In the genomic region with DNA sequence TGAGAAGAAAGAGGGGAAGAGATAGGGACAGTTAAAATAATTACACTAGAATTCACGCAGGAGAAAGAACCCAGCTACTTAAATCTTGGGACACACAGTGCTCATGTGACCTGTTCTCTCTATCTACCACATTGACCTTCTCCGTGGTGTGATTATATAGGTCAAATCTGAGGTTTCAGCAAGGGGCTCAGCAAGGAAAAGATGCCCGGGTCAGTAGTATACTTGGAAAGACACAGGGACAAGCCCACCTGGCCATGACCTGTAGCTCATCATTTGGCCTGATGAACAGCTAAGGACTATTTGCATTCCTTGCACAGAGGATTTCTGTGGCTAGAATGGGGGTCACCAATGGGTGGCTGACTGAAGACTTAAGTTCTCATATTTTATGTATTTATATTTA, we compare ENCODE assay signal across 12 cellular contexts.
DNase-seq lines count a peak whose midpoint lies in the region; ATAC-seq, FAIRE-seq and TF ChIP-seq lines count a peak whose summit lies in the region.
"Had no signal": no experiment of that assay in that cellular context is flagged by ENCODE, and none has a peak within 500 bp of the region (broad histone marks: within the 10 kb centered on the region; RNA-seq: fewer than 3 reads in every experiment).

No MANE protein-coding gene starts in this region.

- H3K27ac ChIP-seq in astrocyte (ENCODE audit: low read depth, low read length) (no peak overlapping the region), rectal smooth muscle tissue (ENCODE audit: low read depth, low read length) (peak overlapping the region; percentile 65)
- H3K27ac ChIP-seq: psoas muscle had no signal

- no peak for FAIRE-seq in astrocyte (lab: Jason Lieb, UNC)

- no peak overlapping the region for H3K4me3 Mint-ChIP-seq in astrocyte (ENCODE audit: unreplicated experiment)
- H3K4me3 Mint-ChIP-seq: type B pancreatic cell had no signal

- no peaks in the 10 kb centered on the region for H3K79me2 ChIP-seq in astrocyte (ENCODE audit: insufficient read depth, low read length)

- H3K36me3 ChIP-seq in astrocyte (ENCODE audit: insufficient read depth, low read length) = no peaks in the 10 kb centered on the region
- no peaks in the 10 kb centered on the region for H3K36me3 ChIP-seq in rectal smooth muscle tissue (ENCODE audit: control insufficient read depth, insufficient read depth, low read length)

- no peak for TF ChIP-seq CTCF in astrocyte (IDR thresholded peaks at IDR 0.05; ENCODE audit: insufficient read depth, low read depth, low read length)

- peaks cover 24% of the 10 kb centered on the region for H3K4me1 Mint-ChIP-seq in astrocyte (ENCODE audit: low read depth, unreplicated experiment)

- ATAC-seq in GM18909 (IDR thresholded peaks at IDR 0.05; ENCODE audit: poor library complexity, unreplicated experiment) (peak; percentile 11), HG03097 (IDR thresholded peaks at IDR 0.05; ENCODE audit: low FRiP score, unreplicated experiment) (peak; percentile 5), HG03354 (IDR thresholded peaks at IDR 0.05; ENCODE audit: poor library complexity, severe bottlenecking, unreplicated experiment) (no peak)

- no peaks in the 10 kb centered on the region for H3K36me3 Mint-ChIP-seq in astrocyte (ENCODE audit: low read depth, unreplicated experiment)
- H3K36me3 Mint-ChIP-seq: type B pancreatic cell had no signal

- H3K9ac ChIP-seq in astrocyte (ENCODE audit: low read length) = no peak overlapping the region
- no peak overlapping the region for H3K9ac ChIP-seq in rectal smooth muscle tissue (ENCODE audit: low read length)

- H3K9me3 Mint-ChIP-seq in astrocyte (ENCODE audit: unreplicated experiment) = no peaks in the 10 kb centered on the region
- H3K9me3 Mint-ChIP-seq: type B pancreatic cell had no signal

- H3K27ac Mint-ChIP-seq in astrocyte (ENCODE audit: unreplicated experiment) = peak overlapping the region; percentile 67

- H3K4me2 ChIP-seq in astrocyte (ENCODE audit: low read length) = no peak overlapping the region

- no peaks in the 10 kb centered on the region for H3K27me3 Mint-ChIP-seq in astrocyte (ENCODE audit: low read depth, unreplicated experiment)
- H3K27me3 Mint-ChIP-seq: type B pancreatic cell had no signal

- intact Hi-C loops in head of caudate nucleus (cut with DNase I) = no loop called here

- H3K4me1 ChIP-seq in astrocyte (ENCODE audit: insufficient read depth, low read length) = peaks cover 21% of the 10 kb centered on the region
- peaks cover 28% of the 10 kb centered on the region for H3K4me1 ChIP-seq in rectal smooth muscle tissue (ENCODE audit: control insufficient read depth, insufficient read depth, low read length)
- H3K4me1 ChIP-seq: psoas muscle had no signal

- no peaks in the 10 kb centered on the region for H4K20me1 ChIP-seq in astrocyte (ENCODE audit: insufficient read depth, low read length)

- no peak for DNase-seq in astrocyte (ENCODE audit: low read depth)
- no peak for DNase-seq in effector CD8-positive, alpha-beta T cell (lab: John Stamatoyannopoulos, UW)
- no peak for DNase-seq in head of caudate nucleus
- no peak for DNase-seq in DMS153 treated with DMSO at 0.1 percent for 48 hours (lab: John Stamatoyannopoulos, UW; ENCODE audit: unreplicated experiment)
- DNase-seq: caudate nucleus, NCI-H1694, psoas muscle had no signal

- H3K27me3 ChIP-seq in astrocyte (ENCODE audit: insufficient read depth, low read length) (no peaks in the 10 kb centered on the region), rectal smooth muscle tissue (ENCODE audit: control insufficient read depth, insufficient read depth, low read length) (no peaks in the 10 kb centered on the region)

- H2AFZ ChIP-seq in astrocyte (ENCODE audit: low read depth, low read length) = no peak overlapping the region

- H3K4me3 ChIP-seq in astrocyte (ENCODE audit: insufficient read depth, low read depth, low read length) (no peak overlapping the region), rectal smooth muscle tissue (ENCODE audit: low read length) (no peak overlapping the region)
- H3K4me3 ChIP-seq: psoas muscle had no signal

- H3K9me3 ChIP-seq in astrocyte (ENCODE audit: insufficient read depth, low read depth, low read length) = no peaks in the 10 kb centered on the region
- H3K9me3 ChIP-seq: psoas muscle had no signal
